ENCODE assay signal across 1 cellular context in the genomic region with DNA sequence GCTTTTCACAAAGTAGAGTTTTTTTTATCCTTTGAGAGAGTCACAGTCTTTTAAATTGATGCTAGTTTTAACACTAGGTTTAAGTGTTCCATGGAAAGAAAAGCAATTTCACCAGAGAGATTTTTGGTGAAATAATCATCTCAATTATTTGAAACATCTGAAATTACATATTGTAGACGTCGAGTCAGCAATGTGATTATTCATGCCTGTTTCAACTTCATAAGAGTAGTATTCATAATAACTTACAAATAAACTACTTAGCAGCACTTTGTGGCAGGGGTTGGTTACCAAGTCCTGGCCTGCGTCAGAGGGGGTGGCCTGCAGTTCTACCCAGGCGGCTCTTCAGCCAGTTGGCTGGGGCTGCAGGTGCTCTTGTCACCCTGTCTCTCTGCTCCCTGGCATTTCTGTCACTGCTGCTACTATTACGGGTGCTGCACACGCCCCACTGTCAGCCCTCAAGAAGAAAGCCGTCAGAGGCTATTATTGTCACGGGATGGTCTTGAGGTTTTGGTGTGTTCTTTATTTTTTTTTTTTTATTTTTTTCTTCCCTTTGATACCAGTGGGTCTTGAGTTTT.
TF ChIP-seq lines count a peak whose summit lies in the region.

No MANE protein-coding gene starts in this region.

TF ChIP-seq in IMR-90, 13 proteins besides CTCF, POLR2A, EP300 and RAD21:
- TF ChIP-seq NFE2L2 (IDR thresholded peaks at IDR 0.05; ENCODE audit: low read depth, low read length) (no peak), MAFK (IDR thresholded peaks at IDR 0.05; ENCODE audit: low read depth, low read length) (0 out of 2 replicates have a peak, but pooled peaks have one; percentile 26)
